ENCODE assay signal across 14 cellular contexts in the genomic region with DNA sequence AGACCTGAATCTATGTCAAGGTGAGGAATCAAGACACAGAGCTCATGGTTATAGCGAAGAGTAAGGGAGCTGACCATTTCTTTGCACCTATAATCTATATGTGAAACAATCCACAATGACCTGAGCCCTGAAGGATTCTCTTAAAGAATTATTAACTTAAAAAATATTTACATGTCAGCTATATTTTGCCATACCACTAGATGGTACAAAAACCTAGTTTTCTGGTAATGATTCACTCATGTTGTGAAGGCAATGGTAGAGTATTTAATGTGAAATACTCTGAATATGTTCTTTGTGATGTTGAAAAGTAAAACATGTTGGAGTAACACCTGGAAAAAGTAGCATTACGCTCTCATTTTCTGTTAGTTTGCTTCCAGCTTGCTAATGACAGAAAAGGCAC.
DNase-seq lines count a peak whose midpoint lies in the region; ATAC-seq and TF ChIP-seq lines count a peak whose summit lies in the region.
"Had no signal": no experiment of that assay in that cellular context is flagged by ENCODE, and none has a peak within 500 bp of the region (broad histone marks: within the 10 kb centered on the region; RNA-seq: fewer than 3 reads in every experiment).

No MANE protein-coding gene starts in this region.

- no peak for DNase-seq in GM10248 (ENCODE audit: extremely low spot score)
- DNase-seq in Kasumi-1 (lab: John Stamatoyannopoulos, UW), result peak; percentile 0 to 1
- DNase-seq in choroid plexus epithelial cell (ENCODE audit: low read depth), result peak; percentile 17
- DNase-seq in midbrain (lab: John Stamatoyannopoulos, UW), result no peak
- DNase-seq in HuH-7.5 (ENCODE audit: low spot score), result no peak
- DNase-seq: activated CD4-positive, alpha-beta T cell treated with anti-CD3 and anti-CD28 coated beads, Interleukin-2, amount 50 U/mL, for 1 hour; activated naive CD8-positive, alpha-beta T cell treated with anti-CD3 and anti-CD28 coated beads, Interleukin-2, amount 50 U/mL, for 24 hours; caudate nucleus; Right ventricle myocardium superior; sigmoid colon; T1000; testis had no signal

- TF ChIP-seq CTCF in GM10248 (IDR thresholded peaks at IDR 0.05; ENCODE audit: control extremely low read depth, extremely low read depth, low read depth, missing control alignments) (peak; percentile 7), choroid plexus epithelial cell (conservative IDR thresholded peaks at IDR 0.05; ENCODE audit: low read depth, low read length) (no peak)

- ATAC-seq in GM19463 (IDR thresholded peaks at IDR 0.05; ENCODE audit: unreplicated experiment), result peak; percentile 73
- no peak for ATAC-seq in GM21367 (IDR thresholded peaks at IDR 0.05; ENCODE audit: unreplicated experiment)
- ATAC-seq: activated naive CD8-positive, alpha-beta T cell treated with anti-CD3 and anti-CD28 coated beads, Interleukin-2, amount 50 U/mL, for 24 hours had no signal

- POLR2A ChIA-PET in GM10248 (lab: Yijun Ruan, JAX), result no interaction called here

- CTCF ChIA-PET in GM10248 (lab: Yijun Ruan, JAX), result interaction anchor here (0.7 kb wide), 1 partner anchor 125 kb away, joined by 3 read pairs; no protein-coding TSS in a partner anchor

- no peak overlapping the region for H3K4me3 ChIP-seq in choroid plexus epithelial cell (ENCODE audit: low read depth, low read length)
- H3K4me3 ChIP-seq: sigmoid colon, testis had no signal

Comparison
In these comparisons a context has a peak if more than half of its experiments do, and no peak if none do; other contexts are left out.
1. DNase-seq: peak in Kasumi-1 (2 of 2) and choroid plexus epithelial cell (single experiment); none in GM10248 (single experiment), midbrain (single experiment) and HuH-7.5 (single experiment).